In the genomic region with DNA sequence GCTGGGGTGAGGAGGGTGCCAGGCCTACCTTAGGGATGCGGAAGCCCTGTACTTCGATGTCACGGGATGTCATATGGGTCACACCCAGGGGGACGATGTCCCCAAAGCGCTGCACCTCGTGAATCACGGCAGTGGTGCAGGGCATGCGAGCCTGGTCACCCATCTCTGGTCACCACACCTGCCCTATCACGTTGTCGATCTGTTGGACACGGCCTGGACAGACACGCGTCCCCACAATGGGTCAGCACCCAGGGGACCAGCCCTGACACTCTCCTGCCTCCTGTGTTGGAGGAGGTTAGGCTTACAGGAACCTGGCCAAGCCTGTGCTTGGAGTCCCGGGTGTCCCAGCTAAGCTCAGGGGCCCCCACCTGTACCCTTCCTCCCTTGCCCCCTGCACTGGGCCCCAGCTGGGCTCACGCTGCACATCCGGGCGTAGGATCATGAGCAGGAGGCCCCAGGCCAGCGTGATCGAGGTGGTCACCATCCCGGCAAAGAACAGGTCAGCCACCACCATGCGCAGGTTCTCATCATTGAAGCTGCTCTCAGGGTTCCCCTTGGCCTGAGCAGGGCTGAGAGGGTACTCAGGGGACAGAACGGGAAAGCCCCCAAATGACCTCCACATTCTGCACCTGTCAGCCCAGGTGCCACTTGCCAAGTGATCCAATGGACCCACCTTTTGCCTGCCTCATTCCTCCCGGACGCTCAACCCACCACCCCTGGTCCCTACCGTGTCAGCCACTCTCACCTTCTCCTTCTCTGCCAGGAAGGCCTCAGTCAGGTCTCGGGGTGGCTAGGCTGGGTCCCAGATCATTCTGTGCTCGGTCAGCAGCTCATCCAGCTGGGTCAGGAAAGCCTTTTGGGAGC, we compare ENCODE assay signal across 1 cellular context.
TF ChIP-seq lines count a peak whose summit lies in the region.

No MANE protein-coding gene starts in this region.

TF ChIP-seq in H1, 55 proteins besides CTCF, POLR2A, EP300 and RAD21:
- TF ChIP-seq POLR2AphosphoS5 (IDR thresholded peaks at IDR 0.05; ENCODE audit: low read depth, low read length) (0 out of 2 replicates have a peak, but pooled peaks have one; percentile 14), FOSL1 (IDR thresholded peaks at IDR 0.05; ENCODE audit: insufficient read depth, low read depth, low read length) (no peak), JUN (IDR thresholded peaks at IDR 0.05; ENCODE audit: low read depth, low read length) (no peak), BACH1 (IDR thresholded peaks at IDR 0.05; ENCODE audit: low read length) (no peak)
- TF ChIP-seq, protein P1, sequence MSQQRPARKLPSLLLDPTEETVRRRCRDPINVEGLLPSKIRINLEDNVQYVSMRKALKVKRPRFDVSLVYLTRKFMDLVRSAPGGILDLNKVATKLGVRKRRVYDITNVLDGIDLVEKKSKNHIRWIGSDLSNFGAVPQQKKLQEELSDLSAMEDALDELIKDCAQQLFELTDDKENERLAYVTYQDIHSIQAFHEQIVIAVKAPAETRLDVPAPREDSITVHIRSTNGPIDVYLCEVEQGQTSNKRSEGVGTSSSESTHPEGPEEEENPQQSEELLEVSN (IDR thresholded peaks at IDR 0.05), result no peak
